Comparison of ENCODE assay signal across 14 cellular contexts in genomic region chr20:62489186-62489939, GRCh38. TPM values are rescaled to one million over a fixed set of nuclear protein-coding genes. Genes with fewer than 3 reads are reported as not detected.
DNase-seq lines count a peak whose midpoint lies in the region; ATAC-seq and TF ChIP-seq lines count a peak whose summit lies in the region.
"Had no signal": no experiment of that assay in that cellular context is flagged by ENCODE, and none has a peak within 500 bp of the region (broad histone marks: within the 10 kb centered on the region; RNA-seq: fewer than 3 reads in every experiment).

No MANE protein-coding gene starts in this region.

- H3K27me3 ChIP-seq in mammary epithelial cell (ENCODE audit: insufficient read depth, low read length) = no peaks in the 10 kb centered on the region

- peaks cover 14% of the 10 kb centered on the region for H3K4me1 ChIP-seq in mammary epithelial cell (ENCODE audit: insufficient read depth, low read length)

- H2AFZ ChIP-seq in mammary epithelial cell (ENCODE audit: low read depth, low read length) = no peak overlapping the region

- in situ Hi-C loops in mammary epithelial cell (cut with MboI; ENCODE audit: low sequenced_read_pairs in 2 of 2) = no loop called here

- no peaks in the 10 kb centered on the region for H3K79me2 ChIP-seq in mammary epithelial cell (ENCODE audit: insufficient read depth, low read length)

- H3K27ac ChIP-seq in mammary epithelial cell (ENCODE audit: insufficient read depth, low read depth, low read length) = no peak overlapping the region
- H3K27ac ChIP-seq: HL-60, psoas muscle had no signal

- ATAC-seq in GM21619 (IDR thresholded peaks at IDR 0.05; ENCODE audit: unreplicated experiment) = no peak
- ATAC-seq: CD8-positive, alpha-beta T cell had no signal

- no peak for TF ChIP-seq CTCF in mammary epithelial cell (conservative IDR thresholded peaks at IDR 0.05 in 1 of 2, IDR thresholded peaks at IDR 0.05 in 1 of 2; ENCODE audit: extremely low read depth in 1 of 2, insufficient read depth in 1 of 2, low read depth in 1 of 2, low read length in 2 of 2)

- H3K9me3 ChIP-seq in mammary epithelial cell (replicated peaks; ENCODE audit: insufficient read depth, low read length) = no peaks in the 10 kb centered on the region
- H3K9me3 ChIP-seq: psoas muscle had no signal

- 38% methylated on average over 12 of the region's 18 CpGs for WGBS in mammary epithelial cell (ENCODE audit: low coverage, missing lambda C conversion rate)

- H3K4me3 ChIP-seq in mammary epithelial cell (replicated peaks in 1 of 3; ENCODE audit: insufficient read depth in 1 of 3, low read depth in 2 of 3, low read length in 3 of 3) = no peak overlapping the region
- H3K4me3 ChIP-seq: psoas muscle had no signal

- no peak overlapping the region for H3K9ac ChIP-seq in mammary epithelial cell (ENCODE audit: insufficient read depth, low read length)

- CTCF ChIA-PET in mammary epithelial cell (lab: Charles Lee; ENCODE audit: low non-redundant PET) = no interaction called here

- dilution Hi-C loops in mammary epithelial cell (cut with HindIII; ENCODE audit: low sequenced_read_pairs) = no loop called here

- peak; percentile 45 for DNase-seq in EH (ENCODE audit: low read depth)
- peak; percentile 84 for DNase-seq in M059J (ENCODE audit: low read depth)
- peak; percentile 65 for DNase-seq in mammary epithelial cell
- peak; percentile 66 for DNase-seq in renal cortical epithelial cell (ENCODE audit: low read depth)
- no peak for DNase-seq in activated T-cell treated with anti-CD3 and anti-CD28 coated beads, Interleukin-2, amount 50 U/mL, for 48 hours
- DNase-seq in T-helper 2 cell = no peak
- DNase-seq: activated CD4-positive, alpha-beta T cell treated with anti-CD3 and anti-CD28 coated beads, Interleukin-2, amount 50 U/mL, for 4 hours; activated gamma-delta T cell; CD8-positive, alpha-beta T cell; endodermal cell; psoas muscle had no signal

- H3K36me3 ChIP-seq in mammary epithelial cell (ENCODE audit: insufficient read depth, low read length) = no peaks in the 10 kb centered on the region

- H3K4me2 ChIP-seq in mammary epithelial cell (ENCODE audit: insufficient read depth, low read depth, low read length) = peak overlapping the region; percentile 64

- BruUV-seq in mammary epithelial cell (replicated peaks; lab: Mats Ljungman, UMichigan) = no TSS peak

- intact Hi-C loops in mammary epithelial cell (cut with micrococcal nuclease) = loop anchor here (5.0 kb wide), 1 partner anchor 62 kb away; the partner anchor contains the start of gene RBBP8NL

- H4K20me1 ChIP-seq in mammary epithelial cell (ENCODE audit: insufficient read depth, low read length) = no peaks in the 10 kb centered on the region

RNA-seq across cellular contexts. Expression of gene GATA5, which starts 13.6 kb away (rescaled TPM):
- total RNA-seq in M059J (2014; rRNA removed; shearing (Covaris generic)) = not detected in 2 replicates
- total RNA-seq in mammary epithelial cell (not detected), renal cortical epithelial cell (not detected in 2 replicates)
- polyA plus RNA-seq in mammary epithelial cell = not detected
- not detected for polyA minus RNA-seq in mammary epithelial cell
- total RNA-seq: CD8-positive, alpha-beta T cell; mononuclear cell had no signal

Comparison
In these comparisons a context has a peak if more than half of its experiments do, and no peak if none do; other contexts are left out.
1. DNase-seq: peak in EH (single experiment), M059J (single experiment), mammary epithelial cell (single experiment) and renal cortical epithelial cell (single experiment); none in activated T-cell treated with anti-CD3 and anti-CD28 coated beads, Interleukin-2, amount 50 U/mL, for 48 hours (0 of 2) and T-helper 2 cell (0 of 5).